Comparison of ENCODE assay signal across 28 cellular contexts in the genomic region with DNA sequence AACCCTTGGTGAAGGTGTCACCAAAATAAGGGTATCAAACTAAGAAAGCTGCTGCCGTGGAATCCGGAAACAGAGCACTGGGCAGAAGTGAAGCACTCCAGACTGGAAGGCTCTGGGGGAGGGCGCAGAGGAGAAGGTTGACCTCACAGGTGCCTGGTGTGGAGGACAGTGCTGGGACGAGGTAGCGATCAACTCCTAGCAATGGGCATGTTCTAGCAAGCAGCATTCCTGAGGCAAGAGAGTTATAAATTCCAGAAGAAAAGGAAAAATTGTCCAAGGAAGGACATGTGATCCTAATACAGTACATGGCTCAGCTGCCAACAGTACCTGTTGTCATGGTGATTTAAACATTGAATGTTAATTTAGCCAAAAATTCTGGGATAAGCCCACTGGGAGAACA. TPM values are rescaled to one million over a fixed set of nuclear protein-coding genes. Genes with fewer than 3 reads are reported as not detected.
"Had no signal": no experiment of that assay in that cellular context is flagged by ENCODE, and none has a peak within 500 bp of the region (broad histone marks: within the 10 kb centered on the region; RNA-seq: fewer than 3 reads in every experiment).

No MANE protein-coding gene starts in this region.

- H2AFZ ChIP-seq: hepatocyte had no signal

- H3K9me3 Mint-ChIP-seq: effector memory CD8-positive, alpha-beta T cell; naive thymus-derived CD4-positive, alpha-beta T cell; stimulated activated effector memory CD8-positive, alpha-beta T cell treated with anti-CD3 and anti-CD28 coated beads, Interleukin-12 subunit alpha, Interleukin-12 subunit beta, amount 100 ng/mL, for 72 hours; type B pancreatic cell had no signal

- H3K4me3 ChIP-seq: gastroesophageal sphincter, heart left ventricle, hepatocyte, lung, ovary, psoas muscle, sigmoid colon, testis, tibial artery had no signal

- H3K4me1 ChIP-seq: testis had no signal

- ATAC-seq: effector memory CD8-positive, alpha-beta T cell; gastroesophageal sphincter; heart left ventricle; left lobe of liver; naive thymus-derived CD4-positive, alpha-beta T cell; psoas muscle; right cardiac atrium; stimulated activated effector memory CD8-positive, alpha-beta T cell treated with anti-CD3 and anti-CD28 coated beads, Interleukin-12 subunit alpha, Interleukin-12 subunit beta, amount 100 ng/mL, for 72 hours; stimulated activated naive CD8-positive, alpha-beta T cell treated with anti-CD3 and anti-CD28 coated beads, Interleukin-15, Interleukin-2, amounts not matched to agents 100 U/mL and 50 U/mL, for 24 hours had no signal

- H3K27ac Mint-ChIP-seq: nephron; stimulated activated effector memory CD8-positive, alpha-beta T cell treated with anti-CD3 and anti-CD28 coated beads, Interleukin-12 subunit alpha, Interleukin-12 subunit beta, amount 100 ng/mL, for 72 hours; type B pancreatic cell had no signal

- H3K27ac ChIP-seq: gastroesophageal sphincter, heart left ventricle, hepatocyte, ovary, psoas muscle, sigmoid colon, testis, tibial artery had no signal

- DNase-seq: cortex of kidney; effector memory CD8-positive, alpha-beta T cell; foreskin fibroblast; heart left ventricle; kidney; mesendoderm; midbrain; naive thymus-derived CD4-positive, alpha-beta T cell; nucleus accumbens; ovary; posterior cingulate gyrus; right cardiac atrium; sigmoid colon; stimulated activated CD4-positive, alpha-beta T cell treated with anti-CD3 and anti-CD28 coated beads, Interleukin-2, amount 100 ng/mL, for 24 hours; stimulated activated CD4-positive, alpha-beta T cell treated with anti-CD3 and anti-CD28 coated beads, Interleukin-4, amount 100 ng/mL, for 24 hours; stimulated activated naive CD8-positive, alpha-beta T cell treated with anti-CD3 and anti-CD28 coated beads, Interleukin-15, Interleukin-2, amounts not matched to agents 100 U/mL and 50 U/mL, for 24 hours; substantia nigra; testis; tibial artery had no signal

- H3K36me3 Mint-ChIP-seq: type B pancreatic cell had no signal

- H3K79me2 ChIP-seq: hepatocyte had no signal

- H3K4me2 ChIP-seq: hepatocyte had no signal

- H3K27me3 Mint-ChIP-seq: effector memory CD8-positive, alpha-beta T cell; naive thymus-derived CD4-positive, alpha-beta T cell; type B pancreatic cell had no signal

- H3K27me3 ChIP-seq: gastroesophageal sphincter, hepatocyte, ovary, testis, tibial artery had no signal

- H3K9me3 ChIP-seq: gastroesophageal sphincter, heart left ventricle, ovary, psoas muscle, sigmoid colon, testis, tibial artery had no signal

- H3K36me3 ChIP-seq: gastroesophageal sphincter, ovary, sigmoid colon, tibial artery had no signal

- H3K4me3 Mint-ChIP-seq: effector memory CD8-positive, alpha-beta T cell; naive thymus-derived CD4-positive, alpha-beta T cell; nephron; stimulated activated effector memory CD8-positive, alpha-beta T cell treated with anti-CD3 and anti-CD28 coated beads, Interleukin-12 subunit alpha, Interleukin-12 subunit beta, amount 100 ng/mL, for 72 hours; type B pancreatic cell had no signal

RNA-seq across cellular contexts. Expression of gene AVPR2, which starts 13.3 kb away (rescaled TPM):
- total RNA-seq: hepatocyte, left lobe of liver, liver had no signal
